ENCODE assay signal across 23 cellular contexts in the genomic region with DNA sequence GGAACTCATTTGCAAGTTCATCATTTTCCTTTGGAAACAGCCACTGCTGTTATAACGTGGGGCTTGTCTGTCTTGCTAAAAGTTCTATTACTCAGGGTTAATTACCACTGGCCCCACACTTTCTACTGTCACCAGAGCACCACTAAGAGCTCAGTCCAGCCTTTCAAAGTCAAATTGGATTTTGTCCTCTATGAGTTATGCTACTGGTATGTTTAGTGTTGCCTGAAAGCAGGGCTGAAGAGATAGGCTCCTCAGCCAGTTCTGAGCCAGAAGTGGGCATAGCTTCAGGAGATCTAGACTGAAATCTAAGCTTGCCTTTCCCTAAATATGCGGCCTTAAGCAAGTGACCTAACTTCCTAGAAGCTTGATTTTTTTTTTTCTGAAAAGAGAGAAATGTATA.
"Had no signal": no experiment of that assay in that cellular context is flagged by ENCODE, and none has a peak within 500 bp of the region (broad histone marks: within the 10 kb centered on the region; RNA-seq: fewer than 3 reads in every experiment).

No MANE protein-coding gene starts in this region.

- H3K4me1 ChIP-seq: colonic mucosa, esophagus squamous epithelium, gastrocnemius medialis, left lung, lower lobe of right lung had no signal

- DNase-seq: central memory CD4-positive, alpha-beta T cell; colonic mucosa; cortex of kidney; effector CD8-positive, alpha-beta T cell; effector memory CD8-positive, alpha-beta T cell; endodermal cell; erythroblast; esophagus squamous epithelium; foreskin fibroblast; foreskin melanocyte; gastrocnemius medialis; glutamatergic neuron; head of caudate nucleus; hippocampal formation; left lung; lower lobe of right lung; mesenchymal stem cell; mucosa of descending colon; naive B cell had no signal

- H3K4me3 ChIP-seq: colonic mucosa, esophagus squamous epithelium, gastrocnemius medialis, left lung, lower lobe of right lung, mucosa of descending colon had no signal

- ATAC-seq: effector memory CD8-positive, alpha-beta T cell; esophagus mucosa; gastrocnemius medialis; left lung; lower lobe of right lung; mucosa of descending colon had no signal

- H3K27me3 ChIP-seq: colonic mucosa, esophagus squamous epithelium, gastrocnemius medialis, left lung had no signal

- H3K9me3 ChIP-seq: colonic mucosa, gastrocnemius medialis, mucosa of descending colon had no signal

- H3K27ac ChIP-seq: colonic mucosa, epithelial cell of prostate, esophagus squamous epithelium, gastrocnemius medialis, left lung, lower lobe of right lung had no signal

- FAIRE-seq: endometrium, islet of Langerhans had no signal

- H3K36me3 ChIP-seq: colonic mucosa, esophagus squamous epithelium, gastrocnemius medialis, left lung, lower lobe of right lung had no signal
